Comparison of ENCODE assay signal across 8 cellular contexts in the genomic region with DNA sequence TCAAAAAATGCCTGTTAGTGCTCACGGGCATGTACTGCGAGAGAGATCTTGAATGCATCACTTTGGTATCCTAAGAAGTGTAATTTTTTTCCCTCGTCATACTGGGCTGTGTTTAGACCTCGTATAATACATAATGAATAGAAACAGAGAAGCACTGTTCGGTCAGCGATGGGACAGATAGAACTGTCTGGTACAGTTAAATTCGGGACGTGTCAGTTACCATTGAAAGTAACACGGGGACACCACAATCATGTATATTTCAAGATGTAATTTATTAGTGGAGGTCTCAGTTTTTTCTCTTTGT. TPM values are rescaled to one million over a fixed set of nuclear protein-coding genes. Genes with fewer than 3 reads are reported as not detected.
DNase-seq lines count a peak whose midpoint lies in the region; ATAC-seq, FAIRE-seq and TF ChIP-seq lines count a peak whose summit lies in the region.

No MANE protein-coding gene starts in this region.

- ATAC-seq in HG03280 (IDR thresholded peaks at IDR 0.05; ENCODE audit: unreplicated experiment): no peak

- H4K20me1 ChIP-seq in DOHH2 (ENCODE audit: control insufficient read depth, insufficient read depth, low read depth, low read length) (peaks cover 20% of the 10 kb centered on the region), endothelial cell of umbilical vein (replicated peaks; ENCODE audit: control insufficient read depth, extremely low read depth, insufficient read depth, low read length) (peaks cover 4% of the 10 kb centered on the region)

- peaks cover 12% of the 10 kb centered on the region for H3K27me3 ChIP-seq in DOHH2 (ENCODE audit: control insufficient read depth, low read length)
- H3K27me3 ChIP-seq in Peyer's patch: no peaks in the 10 kb centered on the region
- H3K27me3 ChIP-seq in endothelial cell of umbilical vein (ENCODE audit: control insufficient read depth in 2 of 2, insufficient read depth in 2 of 2, low read length in 2 of 2): peaks cover 3 to 13% of the 10 kb centered on the region in 2 experiments

- FAIRE-seq in endothelial cell of umbilical vein (lab: Jason Lieb, UNC) (no peak), RCC 7860 (lab: Jason Lieb, UNC) (no peak)

- H3K9me3 Mint-ChIP-seq in osteocyte (ENCODE audit: unreplicated experiment): no peaks in the 10 kb centered on the region

- DNase-seq in Peyer's patch (no peak), endothelial cell of umbilical vein (ENCODE audit: low read depth, low spot score) (no peak), osteocyte (ENCODE audit: extremely low spot score, unreplicated experiment) (no peak), RCC 7860 (ENCODE audit: low spot score) (no peak), GM19240 (ENCODE audit: insufficient read length, low spot score) (no peak), epidermal melanocyte (ENCODE audit: insufficient read length, low spot score) (no peak)

- H3K27me3 Mint-ChIP-seq in osteocyte (ENCODE audit: unreplicated experiment): no peaks in the 10 kb centered on the region

- dilution Hi-C loops in endothelial cell of umbilical vein (cut with MboI; ENCODE audit: extremely low pct_ligation_motif_present, low sequenced_read_pairs): no loop called here

- H2AFZ ChIP-seq in endothelial cell of umbilical vein (ENCODE audit: low read depth, low read length): no peak overlapping the region

- H3K9me3 ChIP-seq in DOHH2 (ENCODE audit: control insufficient read depth, insufficient read depth, low read length) (no peaks in the 10 kb centered on the region), Peyer's patch (no peaks in the 10 kb centered on the region), endothelial cell of umbilical vein (replicated peaks; ENCODE audit: control insufficient read depth, insufficient read depth, low read length) (no peaks in the 10 kb centered on the region)

- no peak for TF ChIP-seq CTCF in DOHH2 (IDR thresholded peaks at IDR 0.05; ENCODE audit: low read depth, low read length, poor library complexity, severe bottlenecking)
- TF ChIP-seq CTCF in Peyer's patch (IDR thresholded peaks at IDR 0.05): no peak
- TF ChIP-seq CTCF in endothelial cell of umbilical vein (IDR thresholded peaks at IDR 0.05; ENCODE audit: extremely low read depth in 1 of 2, insufficient read depth in 1 of 2, low read depth in 1 of 2, low read length in 2 of 2): no peak
- no peak for TF ChIP-seq CTCF in osteocyte (IDR thresholded peaks at IDR 0.05)

- H3K4me3 ChIP-seq in DOHH2 (ENCODE audit: low read length) (peak overlapping the region; percentile 94), Peyer's patch (peak overlapping the region in 3 of 4 donors; percentile 88 to 98 (median 89)), endothelial cell of umbilical vein (replicated peaks in 1 of 3; ENCODE audit: insufficient read depth in 1 of 3, low read depth in 1 of 3, low read length in 3 of 3) (peak overlapping the region; percentile 53 to 86 (median 81))

- TSS peak; percentile 20 for BruUV-seq in endothelial cell of umbilical vein (replicated peaks; lab: Mats Ljungman, UMichigan)

- H3K36me3 ChIP-seq in DOHH2 (ENCODE audit: control insufficient read depth, low read length) (no peaks in the 10 kb centered on the region), Peyer's patch (no peaks in the 10 kb centered on the region), endothelial cell of umbilical vein (ENCODE audit: control insufficient read depth in 2 of 2, extremely low read depth in 1 of 2, insufficient read depth in 2 of 2, low read length in 2 of 2) (no peaks in the 10 kb centered on the region)

- no peaks in the 10 kb centered on the region for H3K9me2 ChIP-seq in DOHH2 (replicated peaks; ENCODE audit: control insufficient read depth, low read length)

- CTCF ChIA-PET in endothelial cell of umbilical vein (lab: Charles Lee): interaction anchor here (0.9 to 4.7 kb wide), 16 partner anchors 18 to 434 kb away, joined by 3 to 63 read pairs (median 6); no protein-coding TSS in a partner anchor

- TF ChIP-seq POLR2A in Peyer's patch (IDR thresholded peaks at IDR 0.05): no peak
- TF ChIP-seq POLR2A in endothelial cell of umbilical vein (IDR thresholded peaks at IDR 0.05; ENCODE audit: low read depth, low read length): no peak

- H3K79me2 ChIP-seq in DOHH2 (ENCODE audit: control insufficient read depth, low read length): peaks cover 64% of the 10 kb centered on the region
- peaks cover 53% of the 10 kb centered on the region for H3K79me2 ChIP-seq in endothelial cell of umbilical vein (ENCODE audit: control insufficient read depth, insufficient read depth, low read length)

- intact Hi-C loops in endothelial cell of umbilical vein (cut with micrococcal nuclease): loop anchor here (1.0 to 10.0 kb wide), 6 partner anchors 168 to 674 kb away; no protein-coding TSS in a partner anchor

- no peaks in the 10 kb centered on the region for H3K9me1 ChIP-seq in endothelial cell of umbilical vein (replicated peaks; ENCODE audit: control insufficient read depth, extremely low read depth, insufficient read depth, low read length)

- H3K9ac ChIP-seq in endothelial cell of umbilical vein (replicated peaks; ENCODE audit: extremely low read depth, insufficient read depth, low read length): peak overlapping the region; percentile 73

- H3K4me1 ChIP-seq in DOHH2 (ENCODE audit: control insufficient read depth, low read length): peaks cover 24% of the 10 kb centered on the region
- H3K4me1 ChIP-seq in Peyer's patch: peaks cover 0 to 21% (median 4%) of the 10 kb centered on the region in 4 donors
- H3K4me1 ChIP-seq in endothelial cell of umbilical vein (ENCODE audit: control insufficient read depth, extremely low read depth, insufficient read depth, low read length): peaks cover 38% of the 10 kb centered on the region

- peak overlapping the region; percentile 93 for H3K4me3 Mint-ChIP-seq in osteocyte (ENCODE audit: unreplicated experiment)

- no peaks in the 10 kb centered on the region for H3F3A ChIP-seq in DOHH2 (ENCODE audit: control insufficient read depth, insufficient read depth)

- POLR2A ChIA-PET in endothelial cell of umbilical vein (lab: Charles Lee): interaction anchor here (0.7 kb wide), 1 partner anchor 264 kb away, joined by 3 read pairs; no protein-coding TSS in a partner anchor

- peak overlapping the region; percentile 82 for H3K27ac Mint-ChIP-seq in osteocyte (ENCODE audit: unreplicated experiment)

- no peaks in the 10 kb centered on the region for H3K36me3 Mint-ChIP-seq in osteocyte (ENCODE audit: unreplicated experiment)

- H3K4me1 Mint-ChIP-seq in osteocyte (ENCODE audit: unreplicated experiment): peaks cover 50% of the 10 kb centered on the region

- H3K4me2 ChIP-seq in DOHH2 (ENCODE audit: low read length) (peak overlapping the region; percentile 78), endothelial cell of umbilical vein (ENCODE audit: insufficient read depth, low read length) (peak overlapping the region; percentile 92)

- H3K27ac ChIP-seq in DOHH2 (ENCODE audit: low read depth, low read length): no peak overlapping the region
- peak overlapping the region in 2 of 4 donors; percentile 87 to 96 for H3K27ac ChIP-seq in Peyer's patch
- peak overlapping the region; percentile 75 for H3K27ac ChIP-seq in endothelial cell of umbilical vein (ENCODE audit: insufficient read depth, low read depth, low read length)

TF ChIP-seq in endothelial cell of umbilical vein, 7 proteins besides CTCF, POLR2A, EP300 and RAD21:
- no peak for TF ChIP-seq MYC (IDR thresholded peaks at IDR 0.05; ENCODE audit: low read depth, low read length)
- TF ChIP-seq GATA2 (IDR thresholded peaks at IDR 0.05; ENCODE audit: insufficient read depth, insufficient read length, low read depth, low read length): no peak
- no peak for TF ChIP-seq FOS (IDR thresholded peaks at IDR 0.05; ENCODE audit: borderline replicate concordance, insufficient read depth, low read length)
- TF ChIP-seq POLR2AphosphoS5 (IDR thresholded peaks at IDR 0.05; ENCODE audit: insufficient read depth, low read depth, low read length): no peak
- no peak for TF ChIP-seq JUN (IDR thresholded peaks at IDR 0.05; ENCODE audit: borderline replicate concordance, insufficient read depth, insufficient read length, low read depth)
- TF ChIP-seq EZH2 (IDR thresholded peaks at IDR 0.05; ENCODE audit: borderline replicate concordance, low read depth, low read length, severe bottlenecking): no peak
- no peak for TF ChIP-seq MAX (IDR thresholded peaks at IDR 0.05; ENCODE audit: insufficient read depth, insufficient read length)

RNA-seq across cellular contexts. Expression of gene PKP4, which starts 1.8 kb away (rescaled TPM):
- total RNA-seq in Peyer's patch (100 to 1,000 TPM in 2 of 4 donors, 10 to 100 TPM in 2; 67.8 to 168 (median 117) TPM), endothelial cell of umbilical vein (55.1 and 68.5 TPM in 2 replicates), osteocyte (119 TPM in 2 replicates)
- polyA plus RNA-seq in endothelial cell of umbilical vein: 28.3 and 35.4 TPM in 2 replicates
- 24.2 and 24.3 TPM in 2 replicates for polyA plus RNA-seq in endothelial cell of umbilical vein (2011; cell fraction: cytosol; rRNA removed)
- polyA plus RNA-seq in endothelial cell of umbilical vein (2011; cell fraction: nucleus; rRNA removed): 101 and 120 TPM in 2 replicates
- 39.5 and 40.6 TPM in 2 replicates for polyA plus RNA-seq in endothelial cell of umbilical vein (2012)
- 93.9 and 106 TPM in 2 replicates for polyA minus RNA-seq in endothelial cell of umbilical vein
- polyA minus RNA-seq in endothelial cell of umbilical vein (2011; cell fraction: cytosol; rRNA and poly(A)+ RNA removed): 29.8 TPM
- 111 and 126 TPM in 2 replicates for polyA minus RNA-seq in endothelial cell of umbilical vein (2011; cell fraction: nucleus; rRNA and poly(A)+ RNA removed)

RNA-seq across cellular contexts. Expression of gene CCDC148, which starts 2.0 kb away (rescaled TPM):
- not detected for total RNA-seq in Peyer's patch
- 0.69 TPM in 1 of 2 replicates, not detected in the other for total RNA-seq in endothelial cell of umbilical vein
- 0.04 TPM in 1 of 2 replicates, not detected in the other for polyA plus RNA-seq in endothelial cell of umbilical vein
- polyA plus RNA-seq in endothelial cell of umbilical vein (2011; cell fraction: cytosol; rRNA removed): 0.15 and 0.17 TPM in 2 replicates
- 0.79 and 0.84 TPM in 2 replicates for polyA plus RNA-seq in endothelial cell of umbilical vein (2011; cell fraction: nucleus; rRNA removed)
- polyA plus RNA-seq in endothelial cell of umbilical vein (2012): 0.19 and 0.31 TPM in 2 replicates
- polyA minus RNA-seq in endothelial cell of umbilical vein: 0.45 and 1.5 TPM in 2 replicates
- polyA minus RNA-seq in endothelial cell of umbilical vein (2011; cell fraction: cytosol; rRNA and poly(A)+ RNA removed): not detected
- 0.34 and 4.2 TPM in 2 replicates for polyA minus RNA-seq in endothelial cell of umbilical vein (2011; cell fraction: nucleus; rRNA and poly(A)+ RNA removed)
- 2.2 and 2.8 TPM in 2 replicates for total RNA-seq in osteocyte
